32 cellular contexts compared by ENCODE assay signal in the genomic region with DNA sequence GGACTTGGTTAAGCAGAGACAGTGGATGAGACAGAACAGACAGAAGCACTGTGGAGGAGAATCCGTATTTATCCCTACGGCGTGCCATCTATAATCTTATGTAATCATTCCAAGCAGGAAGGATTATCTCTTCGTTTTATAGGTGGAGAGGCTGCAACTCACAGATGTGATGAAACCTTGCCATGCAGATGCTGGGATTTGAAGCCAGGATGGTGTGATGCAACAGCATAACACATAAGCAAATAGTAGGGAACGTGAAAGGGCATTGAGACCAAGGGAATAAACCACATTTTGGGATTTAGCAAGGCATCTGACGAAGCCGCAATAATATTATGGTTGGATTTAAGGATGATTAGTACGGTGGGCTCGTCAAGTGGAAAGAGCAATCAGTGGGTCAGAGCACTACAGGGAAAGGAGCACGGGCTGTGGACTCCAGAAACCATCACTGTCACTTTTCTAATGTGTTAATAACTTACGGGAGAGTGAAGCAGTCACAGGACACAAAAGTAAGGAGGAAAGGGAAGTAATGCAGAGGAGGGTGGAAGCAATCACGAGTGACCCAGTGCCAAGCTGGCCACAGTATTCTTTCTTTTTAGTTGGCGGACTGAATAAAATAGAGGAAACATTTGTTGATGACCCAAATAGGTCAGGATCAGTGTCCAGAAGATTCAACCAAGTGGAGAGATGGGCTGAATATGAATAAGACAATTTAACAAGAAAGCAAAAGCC.
DNase-seq lines count a peak whose midpoint lies in the region; ATAC-seq, FAIRE-seq and TF ChIP-seq lines count a peak whose summit lies in the region.
"Had no signal": no experiment of that assay in that cellular context is flagged by ENCODE, and none has a peak within 500 bp of the region (broad histone marks: within the 10 kb centered on the region; RNA-seq: fewer than 3 reads in every experiment).

No MANE protein-coding gene starts in this region.

- no peaks in the 10 kb centered on the region for H3K36me3 ChIP-seq in MG63
- H3K36me3 ChIP-seq in naive thymus-derived CD4-positive, alpha-beta T cell (ENCODE audit: control insufficient read depth in 2 of 3, insufficient read depth in 3 of 3, low read length in 3 of 3) = no peaks in the 10 kb centered on the region
- H3K36me3 ChIP-seq: gastroesophageal sphincter, Peyer's patch, upper lobe of left lung had no signal

- POLR2A ChIA-PET in naive thymus-derived CD4-positive, alpha-beta T cell (lab: Charles Lee) = no interaction called here

- peak; percentile 37 for ATAC-seq in naive thymus-derived CD4-positive, alpha-beta T cell
- no peak for ATAC-seq in GM21786 (IDR thresholded peaks at IDR 0.05; ENCODE audit: unreplicated experiment)
- ATAC-seq: gastroesophageal sphincter; left ventricle myocardium superior; naive thymus-derived CD8-positive, alpha-beta T cell; stimulated activated effector memory CD8-positive, alpha-beta T cell treated with anti-CD3 and anti-CD28 coated beads, Interleukin-12 subunit alpha, Interleukin-12 subunit beta, amount 100 ng/mL, for 72 hours had no signal

- no peak overlapping the region for H3K4me3 Mint-ChIP-seq in naive thymus-derived CD4-positive, alpha-beta T cell
- H3K4me3 Mint-ChIP-seq: activated B cell treated with CpG ODN at 0.5 μM for 24 hours; activated naive CD4-positive, alpha-beta T cell treated with anti-CD3 and anti-CD28 coated beads, Interleukin-2, amount 10 ng/mL, durations not matched to agents 7 days and 5 days; naive thymus-derived CD8-positive, alpha-beta T cell; stimulated activated effector memory CD8-positive, alpha-beta T cell treated with anti-CD3 and anti-CD28 coated beads, Interleukin-12 subunit alpha, Interleukin-12 subunit beta, amount 100 ng/mL, for 72 hours had no signal

- CTCF ChIA-PET in naive thymus-derived CD4-positive, alpha-beta T cell (lab: Charles Lee) = no interaction called here

- peak overlapping the region in 1 of 9 donors; percentile 66 for H3K27ac Mint-ChIP-seq in naive thymus-derived CD4-positive, alpha-beta T cell
- H3K27ac Mint-ChIP-seq: activated B cell treated with CpG ODN at 0.5 μM for 24 hours; activated naive CD4-positive, alpha-beta T cell treated with anti-CD3 and anti-CD28 coated beads, Interleukin-2, amount 10 ng/mL, durations not matched to agents 7 days and 5 days; stimulated activated effector memory CD8-positive, alpha-beta T cell treated with anti-CD3 and anti-CD28 coated beads, Interleukin-12 subunit alpha, Interleukin-12 subunit beta, amount 100 ng/mL, for 72 hours had no signal

- H3K27me3 ChIP-seq in MG63 = no peaks in the 10 kb centered on the region
- H3K27me3 ChIP-seq in naive thymus-derived CD4-positive, alpha-beta T cell (ENCODE audit: control insufficient read depth in 2 of 2, insufficient read depth in 2 of 2, low read length in 2 of 2) = no peaks in the 10 kb centered on the region
- H3K27me3 ChIP-seq: BLaER1 treated with 17β-estradiol and CSF1 and Interleukin-3, amounts not matched to agents 10 nM and 100 nM; gastroesophageal sphincter; Peyer's patch; upper lobe of left lung had no signal

- TF ChIP-seq CTCF in AG10803 (conservative IDR thresholded peaks at IDR 0.05; ENCODE audit: low read length) = no peak

- H3K27ac ChIP-seq in naive thymus-derived CD4-positive, alpha-beta T cell (ENCODE audit: low read depth, low read length) = no peak overlapping the region
- H3K27ac ChIP-seq: BLaER1 treated with 17β-estradiol and CSF1 and Interleukin-3, amounts not matched to agents 10 nM and 100 nM; gastroesophageal sphincter; Peyer's patch; upper lobe of left lung had no signal

- H3K27me3 Mint-ChIP-seq in naive thymus-derived CD4-positive, alpha-beta T cell = peaks cover 0 to 12% (median 0%) of the 10 kb centered on the region in 5 donors
- H3K27me3 Mint-ChIP-seq: activated B cell treated with CpG ODN at 0.5 μM for 24 hours; activated naive CD4-positive, alpha-beta T cell treated with anti-CD3 and anti-CD28 coated beads, Interleukin-2, amount 10 ng/mL, durations not matched to agents 7 days and 5 days; naive thymus-derived CD8-positive, alpha-beta T cell had no signal

- FAIRE-seq in RCC 7860 (lab: Jason Lieb, UNC) = no peak
- FAIRE-seq: GM18507, islet of Langerhans had no signal

- peak; percentile 60 for DNase-seq in AG10803 (ENCODE audit: low read depth)
- peak; percentile 25 for DNase-seq in MG63
- DNase-seq in fibroblast of peridontal ligament (ENCODE audit: extremely low read depth) = peak; percentile 60
- no peak for DNase-seq in naive thymus-derived CD4-positive, alpha-beta T cell
- DNase-seq in RCC 7860 (ENCODE audit: low spot score) = no peak
- no peak for DNase-seq in iPS-NIHi7 (ENCODE audit: extremely low spot score)
- no peak for DNase-seq in T-helper 9 cell
- DNase-seq: activated B cell treated with CpG ODN at 0.5 μM for 24 hours; activated CD8-positive, alpha-beta memory T cell treated with anti-CD3 and anti-CD28 coated beads, Interleukin-2, amount 50 U/mL, for 48 hours; activated naive CD4-positive, alpha-beta T cell treated with anti-CD3 and anti-CD28 coated beads, Interleukin-2, amount 10 ng/mL, durations not matched to agents 7 days and 5 days; amniotic stem cell; Caco-2; DND-41; effector CD8-positive, alpha-beta T cell; hippocampal formation; left ventricle myocardium superior; midbrain; naive thymus-derived CD8-positive, alpha-beta T cell; NCI-H1092 treated with DMSO at 0.1 percent for 48 hours; NCI-H1930; NCI-H524 treated with DMSO at 0.1 percent for 48 hours; Peyer's patch; SIG-M5; stimulated activated CD4-positive, alpha-beta T cell treated with anti-CD3 and anti-CD28 coated beads, Interleukin-4, amount 100 ng/mL, for 1 hour; substantia nigra; upper lobe of left lung had no signal

- no peaks in the 10 kb centered on the region for H3K9me3 ChIP-seq in MG63
- H3K9me3 ChIP-seq in naive thymus-derived CD4-positive, alpha-beta T cell (ENCODE audit: control insufficient read depth in 2 of 3, low read length in 3 of 3) = no peaks in the 10 kb centered on the region
- H3K9me3 ChIP-seq: BLaER1 treated with 17β-estradiol and CSF1 and Interleukin-3, amounts not matched to agents 10 nM and 100 nM; Caco-2; gastroesophageal sphincter; Peyer's patch; upper lobe of left lung had no signal

- no peak overlapping the region for H3K4me3 ChIP-seq in AG10803 (ENCODE audit: low read length)
- no peak overlapping the region for H3K4me3 ChIP-seq in MG63
- H3K4me3 ChIP-seq in naive thymus-derived CD4-positive, alpha-beta T cell (ENCODE audit: low read length) = no peak overlapping the region
- H3K4me3 ChIP-seq: BLaER1 treated with 17β-estradiol and CSF1 and Interleukin-3, amounts not matched to agents 10 nM and 100 nM; gastroesophageal sphincter; Peyer's patch; upper lobe of left lung had no signal

- peaks cover 0 to 1% (median 0%) of the 10 kb centered on the region in 5 donors for H3K36me3 Mint-ChIP-seq in naive thymus-derived CD4-positive, alpha-beta T cell
- H3K36me3 Mint-ChIP-seq: activated naive CD4-positive, alpha-beta T cell treated with anti-CD3 and anti-CD28 coated beads, Interleukin-2, amount 10 ng/mL, durations not matched to agents 7 days and 5 days; naive thymus-derived CD8-positive, alpha-beta T cell; stimulated activated effector memory CD8-positive, alpha-beta T cell treated with anti-CD3 and anti-CD28 coated beads, Interleukin-12 subunit alpha, Interleukin-12 subunit beta, amount 100 ng/mL, for 72 hours had no signal

- peaks cover 4 to 10% (median 7%) of the 10 kb centered on the region in 7 donors for H3K4me1 Mint-ChIP-seq in naive thymus-derived CD4-positive, alpha-beta T cell
- H3K4me1 Mint-ChIP-seq: activated B cell treated with CpG ODN at 0.5 μM for 24 hours; stimulated activated effector memory CD8-positive, alpha-beta T cell treated with anti-CD3 and anti-CD28 coated beads, Interleukin-12 subunit alpha, Interleukin-12 subunit beta, amount 100 ng/mL, for 72 hours had no signal

- H3K4me1 ChIP-seq in naive thymus-derived CD4-positive, alpha-beta T cell (ENCODE audit: control insufficient read depth in 2 of 2, insufficient read depth in 2 of 2, low read length in 2 of 2) = peaks cover 4 to 7% of the 10 kb centered on the region in 2 donors
- H3K4me1 ChIP-seq: Caco-2, gastroesophageal sphincter, Peyer's patch, upper lobe of left lung had no signal

- intact Hi-C loops in naive thymus-derived CD4-positive, alpha-beta T cell (cut with micrococcal nuclease) = no loop called here

- no peaks in the 10 kb centered on the region for H3K9me3 Mint-ChIP-seq in naive thymus-derived CD4-positive, alpha-beta T cell
- H3K9me3 Mint-ChIP-seq: activated B cell treated with CpG ODN at 0.5 μM for 24 hours; activated naive CD4-positive, alpha-beta T cell treated with anti-CD3 and anti-CD28 coated beads, Interleukin-2, amount 10 ng/mL, durations not matched to agents 7 days and 5 days; naive thymus-derived CD8-positive, alpha-beta T cell; stimulated activated effector memory CD8-positive, alpha-beta T cell treated with anti-CD3 and anti-CD28 coated beads, Interleukin-12 subunit alpha, Interleukin-12 subunit beta, amount 100 ng/mL, for 72 hours had no signal

Comparison
In these comparisons a context has a peak if more than half of its experiments do, and no peak if none do; other contexts are left out.
1. DNase-seq: peak in AG10803 (single experiment), MG63 (single experiment) and fibroblast of peridontal ligament (single experiment); none in naive thymus-derived CD4-positive, alpha-beta T cell (0 of 9), RCC 7860 (single experiment), iPS-NIHi7 (single experiment) and T-helper 9 cell (single experiment).